Comparison of ENCODE assay signal across 1 cellular context in genomic region chr2:231621051-231621879, GRCh38.
TF ChIP-seq lines count a peak whose summit lies in the region.

No MANE protein-coding gene starts in this region.

TF ChIP-seq in HepG2, 621 proteins besides CTCF, POLR2A, EP300 and RAD21 (continued from another document):
- TF ChIP-seq NCOA2 (CRISPR knock-in tag; IDR thresholded peaks at IDR 0.05): no peak
- TF ChIP-seq, protein P1, sequence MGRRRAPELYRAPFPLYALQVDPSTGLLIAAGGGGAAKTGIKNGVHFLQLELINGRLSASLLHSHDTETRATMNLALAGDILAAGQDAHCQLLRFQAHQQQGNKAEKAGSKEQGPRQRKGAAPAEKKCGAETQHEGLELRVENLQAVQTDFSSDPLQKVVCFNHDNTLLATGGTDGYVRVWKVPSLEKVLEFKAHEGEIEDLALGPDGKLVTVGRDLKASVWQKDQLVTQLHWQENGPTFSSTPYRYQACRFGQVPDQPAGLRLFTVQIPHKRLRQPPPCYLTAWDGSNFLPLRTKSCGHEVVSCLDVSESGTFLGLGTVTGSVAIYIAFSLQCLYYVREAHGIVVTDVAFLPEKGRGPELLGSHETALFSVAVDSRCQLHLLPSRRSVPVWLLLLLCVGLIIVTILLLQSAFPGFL (CRISPR knock-in tag; IDR thresholded peaks at IDR 0.05): no peak
- TF ChIP-seq ZNF326 (CRISPR knock-in tag; IDR thresholded peaks at IDR 0.05; ENCODE audit: borderline replicate concordance): no peak
- no peak for TF ChIP-seq ZSCAN20 (CRISPR knock-in tag; IDR thresholded peaks at IDR 0.05; ENCODE audit: borderline replicate concordance)
- TF ChIP-seq ELF3 (CRISPR knock-in tag; IDR thresholded peaks at IDR 0.05): no peak
- TF ChIP-seq ZNF749 (CRISPR knock-in tag; IDR thresholded peaks at IDR 0.05; ENCODE audit: borderline replicate concordance): no peak
- TF ChIP-seq ZNF280B (CRISPR knock-in tag; IDR thresholded peaks at IDR 0.05; ENCODE audit: borderline replicate concordance): no peak
- no peak for TF ChIP-seq JUN (CRISPR knock-in tag; IDR thresholded peaks at IDR 0.05)
- no peak for TF ChIP-seq GPN1 (CRISPR knock-in tag; IDR thresholded peaks at IDR 0.05; ENCODE audit: borderline replicate concordance)
